In genomic region chr11:12678991-12679390, GRCh38 we compare ENCODE assay signal across 1 cellular context.
TF ChIP-seq lines count a peak whose summit lies in the region.

No MANE protein-coding gene starts in this region.

TF ChIP-seq in GM23338, 12 proteins besides CTCF, POLR2A, EP300 and RAD21 (continued from another document):
- no peak for TF ChIP-seq ZNF462 (CRISPR knock-in tag; IDR thresholded peaks at IDR 0.05)
- no peak for TF ChIP-seq POLR2AphosphoS5 (IDR thresholded peaks at IDR 0.05; ENCODE audit: low read depth)
TF ChIP-seq in GM23338: peak in this region for 0.
